In the genomic region with DNA sequence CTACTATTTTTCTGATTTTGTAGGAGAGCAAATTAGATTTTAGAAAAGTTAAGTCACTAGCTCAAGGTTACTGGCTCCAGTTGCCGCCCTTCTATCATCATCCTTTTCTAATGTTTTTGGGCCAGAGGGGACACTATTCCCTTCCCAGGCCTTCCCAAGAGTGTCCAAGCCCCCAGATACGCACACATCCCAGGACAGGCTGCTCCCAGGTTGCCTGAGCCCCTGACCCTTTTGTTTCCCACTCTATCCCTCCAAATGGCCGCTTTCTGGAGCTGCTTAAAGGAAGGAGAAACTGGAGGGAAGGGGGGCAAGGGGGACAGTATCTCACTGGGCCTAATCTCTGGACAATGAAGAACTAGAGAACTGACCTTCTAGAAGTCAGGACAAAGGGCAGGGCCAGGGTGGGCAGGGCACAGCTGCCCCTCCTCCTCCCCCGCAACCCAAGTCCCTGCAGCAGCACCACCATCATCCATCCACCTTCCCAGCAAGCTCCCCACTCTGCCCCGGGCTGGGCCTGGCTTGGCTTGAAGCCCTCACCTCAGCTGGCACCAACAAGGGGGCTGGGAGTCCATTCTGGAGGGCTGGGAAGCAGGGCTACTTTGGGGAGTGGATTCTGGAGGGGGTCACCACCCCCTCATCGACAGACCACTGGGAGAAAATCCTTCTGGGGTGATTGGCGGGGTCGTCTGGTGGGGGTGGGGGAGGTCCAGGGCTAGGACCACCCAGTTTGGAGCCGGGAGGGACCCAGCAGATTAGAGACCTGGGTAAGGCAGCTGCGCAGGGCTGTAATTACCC, we compare ENCODE assay signal across 8 cellular contexts. TPM values are rescaled to one million over a fixed set of nuclear protein-coding genes. Genes with fewer than 3 reads are reported as not detected.
DNase-seq lines count a peak whose midpoint lies in the region; ATAC-seq lines count a peak whose summit lies in the region.

No MANE protein-coding gene starts in this region.

- H3K27ac Mint-ChIP-seq in T-helper 2 cell treated with Interferon-gamma antibody and Interleukin-4, amounts not matched to agents 5 μg/mL and 100 μg/mL, for 36 hours = peak overlapping the region; percentile 75
- H3K27ac Mint-ChIP-seq in activated naive CD8-positive, alpha-beta T cell treated with anti-CD3 and anti-CD28 coated beads for 36 hours = peak overlapping the region; percentile 92
- H3K27ac Mint-ChIP-seq in stimulated activated naive CD8-positive, alpha-beta T cell treated with anti-CD3 and anti-CD28 coated beads, Interleukin-15, amount 100 ng/mL, for 72 hours = peak overlapping the region; percentile 97 to 99

- DNase-seq in T-helper 2 cell treated with Interferon-gamma antibody and Interleukin-4, amounts not matched to agents 5 μg/mL and 100 μg/mL, for 36 hours (ENCODE audit: low spot score) = no peak
- DNase-seq in T-helper 2 cell (no peak), DMS114 treated with DMSO at 0.1 percent for 48 hours (lab: John Stamatoyannopoulos, UW; ENCODE audit: unreplicated experiment) (no peak), NAMALWA (ENCODE audit: low spot score) (no peak)
- no peak for DNase-seq in activated naive CD8-positive, alpha-beta T cell treated with anti-CD3 and anti-CD28 coated beads for 36 hours
- no peak for DNase-seq in stimulated activated naive CD8-positive, alpha-beta T cell treated with anti-CD3 and anti-CD28 coated beads, Interleukin-15, amount 100 ng/mL, for 72 hours

- peaks cover 56% of the 10 kb centered on the region for H3K4me1 Mint-ChIP-seq in T-helper 2 cell treated with Interferon-gamma antibody and Interleukin-4, amounts not matched to agents 5 μg/mL and 100 μg/mL, for 36 hours (ENCODE audit: low read depth)
- peaks cover 67% of the 10 kb centered on the region for H3K4me1 Mint-ChIP-seq in activated naive CD8-positive, alpha-beta T cell treated with anti-CD3 and anti-CD28 coated beads for 36 hours
- H3K4me1 Mint-ChIP-seq in stimulated activated naive CD8-positive, alpha-beta T cell treated with anti-CD3 and anti-CD28 coated beads, Interleukin-15, amount 100 ng/mL, for 72 hours = peaks cover 83% of the 10 kb centered on the region

- peaks cover 24% of the 10 kb centered on the region for H3K36me3 Mint-ChIP-seq in T-helper 2 cell treated with Interferon-gamma antibody and Interleukin-4, amounts not matched to agents 5 μg/mL and 100 μg/mL, for 36 hours (ENCODE audit: low read depth)
- H3K36me3 Mint-ChIP-seq in activated naive CD8-positive, alpha-beta T cell treated with anti-CD3 and anti-CD28 coated beads for 36 hours = peaks cover 20% of the 10 kb centered on the region

- H3K4me3 ChIP-seq in iPS-11a (ENCODE audit: low read depth, low read length) = peak overlapping the region; percentile 54

- no peaks in the 10 kb centered on the region for H3K27me3 Mint-ChIP-seq in T-helper 2 cell treated with Interferon-gamma antibody and Interleukin-4, amounts not matched to agents 5 μg/mL and 100 μg/mL, for 36 hours (ENCODE audit: low read depth)
- H3K27me3 Mint-ChIP-seq in activated naive CD8-positive, alpha-beta T cell treated with anti-CD3 and anti-CD28 coated beads for 36 hours = no peaks in the 10 kb centered on the region
- H3K27me3 Mint-ChIP-seq in stimulated activated naive CD8-positive, alpha-beta T cell treated with anti-CD3 and anti-CD28 coated beads, Interleukin-15, amount 100 ng/mL, for 72 hours = no peaks in the 10 kb centered on the region

- no peaks in the 10 kb centered on the region for H3K9me3 Mint-ChIP-seq in T-helper 2 cell treated with Interferon-gamma antibody and Interleukin-4, amounts not matched to agents 5 μg/mL and 100 μg/mL, for 36 hours
- H3K9me3 Mint-ChIP-seq in activated naive CD8-positive, alpha-beta T cell treated with anti-CD3 and anti-CD28 coated beads for 36 hours = no peaks in the 10 kb centered on the region
- H3K9me3 Mint-ChIP-seq in stimulated activated naive CD8-positive, alpha-beta T cell treated with anti-CD3 and anti-CD28 coated beads, Interleukin-15, amount 100 ng/mL, for 72 hours = no peaks in the 10 kb centered on the region

- H3K4me3 Mint-ChIP-seq in T-helper 2 cell treated with Interferon-gamma antibody and Interleukin-4, amounts not matched to agents 5 μg/mL and 100 μg/mL, for 36 hours = peak overlapping the region; percentile 87
- H3K4me3 Mint-ChIP-seq in activated naive CD8-positive, alpha-beta T cell treated with anti-CD3 and anti-CD28 coated beads for 36 hours = peak overlapping the region; percentile 84
- H3K4me3 Mint-ChIP-seq in stimulated activated naive CD8-positive, alpha-beta T cell treated with anti-CD3 and anti-CD28 coated beads, Interleukin-15, amount 100 ng/mL, for 72 hours = peak overlapping the region; percentile 83 to 93

- ATAC-seq in stimulated activated naive CD8-positive, alpha-beta T cell treated with anti-CD3 and anti-CD28 coated beads, Interleukin-15, amount 100 ng/mL, for 72 hours = no peak
- ATAC-seq in GM21367 (IDR thresholded peaks at IDR 0.05; ENCODE audit: unreplicated experiment) = no peak

RNA-seq across cellular contexts. Expression of a gene that starts 1.0 kb away (rescaled TPM):
- total RNA-seq in activated naive CD8-positive, alpha-beta T cell treated with anti-CD3 and anti-CD28 coated beads for 36 hours = 100 to 1,000 TPM; 158 to 168 TPM

RNA-seq across cellular contexts. Expression of a gene that starts 5.7 kb away (rescaled TPM):
- total RNA-seq in activated naive CD8-positive, alpha-beta T cell treated with anti-CD3 and anti-CD28 coated beads for 36 hours = 10 to 100 TPM; 58.0 to 59.4 TPM

RNA-seq across cellular contexts. Expression of a gene that starts 29.9 kb away (rescaled TPM):
- 1 to 10 TPM; 1.8 to 1.9 TPM for total RNA-seq in activated naive CD8-positive, alpha-beta T cell treated with anti-CD3 and anti-CD28 coated beads for 36 hours
